1 cellular context compared by ENCODE assay signal in genomic region chr22:47102648-47103047, GRCh38.
TF ChIP-seq lines count a peak whose summit lies in the region.

No MANE protein-coding gene starts in this region.

TF ChIP-seq in HepG2, 621 proteins besides CTCF, POLR2A, EP300 and RAD21 (continued from another document and continues in another):
- no peak for TF ChIP-seq ZNF275 (CRISPR knock-in tag; IDR thresholded peaks at IDR 0.05; ENCODE audit: borderline replicate concordance)
- TF ChIP-seq, protein P1, sequence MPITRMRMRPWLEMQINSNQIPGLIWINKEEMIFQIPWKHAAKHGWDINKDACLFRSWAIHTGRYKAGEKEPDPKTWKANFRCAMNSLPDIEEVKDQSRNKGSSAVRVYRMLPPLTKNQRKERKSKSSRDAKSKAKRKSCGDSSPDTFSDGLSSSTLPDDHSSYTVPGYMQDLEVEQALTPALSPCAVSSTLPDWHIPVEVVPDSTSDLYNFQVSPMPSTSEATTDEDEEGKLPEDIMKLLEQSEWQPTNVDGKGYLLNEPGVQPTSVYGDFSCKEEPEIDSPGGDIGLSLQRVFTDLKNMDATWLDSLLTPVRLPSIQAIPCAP (CRISPR knock-in tag; IDR thresholded peaks at IDR 0.05; ENCODE audit: low read depth): no peak
- TF ChIP-seq SMAD9 (CRISPR knock-in tag; IDR thresholded peaks at IDR 0.05): no peak
- no peak for TF ChIP-seq THYN1 (CRISPR knock-in tag; IDR thresholded peaks at IDR 0.05; ENCODE audit: borderline replicate concordance, low read depth)
- TF ChIP-seq, protein P2, sequence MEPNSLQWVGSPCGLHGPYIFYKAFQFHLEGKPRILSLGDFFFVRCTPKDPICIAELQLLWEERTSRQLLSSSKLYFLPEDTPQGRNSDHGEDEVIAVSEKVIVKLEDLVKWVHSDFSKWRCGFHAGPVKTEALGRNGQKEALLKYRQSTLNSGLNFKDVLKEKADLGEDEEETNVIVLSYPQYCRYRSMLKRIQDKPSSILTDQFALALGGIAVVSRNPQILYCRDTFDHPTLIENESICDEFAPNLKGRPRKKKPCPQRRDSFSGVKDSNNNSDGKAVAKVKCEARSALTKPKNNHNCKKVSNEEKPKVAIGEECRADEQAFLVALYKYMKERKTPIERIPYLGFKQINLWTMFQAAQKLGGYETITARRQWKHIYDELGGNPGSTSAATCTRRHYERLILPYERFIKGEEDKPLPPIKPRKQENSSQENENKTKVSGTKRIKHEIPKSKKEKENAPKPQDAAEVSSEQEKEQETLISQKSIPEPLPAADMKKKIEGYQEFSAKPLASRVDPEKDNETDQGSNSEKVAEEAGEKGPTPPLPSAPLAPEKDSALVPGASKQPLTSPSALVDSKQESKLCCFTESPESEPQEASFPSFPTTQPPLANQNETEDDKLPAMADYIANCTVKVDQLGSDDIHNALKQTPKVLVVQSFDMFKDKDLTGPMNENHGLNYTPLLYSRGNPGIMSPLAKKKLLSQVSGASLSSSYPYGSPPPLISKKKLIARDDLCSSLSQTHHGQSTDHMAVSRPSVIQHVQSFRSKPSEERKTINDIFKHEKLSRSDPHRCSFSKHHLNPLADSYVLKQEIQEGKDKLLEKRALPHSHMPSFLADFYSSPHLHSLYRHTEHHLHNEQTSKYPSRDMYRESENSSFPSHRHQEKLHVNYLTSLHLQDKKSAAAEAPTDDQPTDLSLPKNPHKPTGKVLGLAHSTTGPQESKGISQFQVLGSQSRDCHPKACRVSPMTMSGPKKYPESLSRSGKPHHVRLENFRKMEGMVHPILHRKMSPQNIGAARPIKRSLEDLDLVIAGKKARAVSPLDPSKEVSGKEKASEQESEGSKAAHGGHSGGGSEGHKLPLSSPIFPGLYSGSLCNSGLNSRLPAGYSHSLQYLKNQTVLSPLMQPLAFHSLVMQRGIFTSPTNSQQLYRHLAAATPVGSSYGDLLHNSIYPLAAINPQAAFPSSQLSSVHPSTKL (CRISPR knock-in tag; IDR thresholded peaks at IDR 0.05): peak; percentile 41
- no peak for TF ChIP-seq ZNF432 (CRISPR knock-in tag; IDR thresholded peaks at IDR 0.05; ENCODE audit: borderline replicate concordance)
- TF ChIP-seq PBX2 (CRISPR knock-in tag; IDR thresholded peaks at IDR 0.05): no peak
- TF ChIP-seq NCOA5 (CRISPR knock-in tag; IDR thresholded peaks at IDR 0.05): no peak
- no peak for TF ChIP-seq ARHGAP35 (CRISPR knock-in tag; IDR thresholded peaks at IDR 0.05; ENCODE audit: borderline replicate concordance)
- TF ChIP-seq SNAPC4 (CRISPR knock-in tag; IDR thresholded peaks at IDR 0.05): peak; percentile 92; the same call in 1 of the 2 replicates
- no peak for TF ChIP-seq STAT6 (CRISPR knock-in tag; IDR thresholded peaks at IDR 0.05; ENCODE audit: borderline replicate concordance)
- 0 out of 4 replicates have a peak, but pooled peaks of 1 of the 2 experiments have one; percentile 21 for TF ChIP-seq NR2F1 (CRISPR knock-in tag; IDR thresholded peaks at IDR 0.05)
- no peak for TF ChIP-seq RBFOX2 (IDR thresholded peaks at IDR 0.05; ENCODE audit: low read depth, low read length)
- TF ChIP-seq KDM5B (CRISPR knock-in tag; IDR thresholded peaks at IDR 0.05; ENCODE audit: borderline replicate concordance): no peak
- TF ChIP-seq BCL6 (CRISPR knock-in tag; IDR thresholded peaks at IDR 0.05): 0 out of 2 replicates have a peak, but pooled peaks have one; percentile 21
- TF ChIP-seq DR1 (CRISPR knock-in tag; IDR thresholded peaks at IDR 0.05): no peak
- TF ChIP-seq ELF1 (CRISPR knock-in tag; IDR thresholded peaks at IDR 0.05): no peak
- no peak for TF ChIP-seq ZNF770 (CRISPR knock-in tag; IDR thresholded peaks at IDR 0.05)
- TF ChIP-seq MBNL3 (CRISPR knock-in tag; conservative IDR thresholded peaks at IDR 0.05): no peak
- no peak for TF ChIP-seq HDAC1 (CRISPR knock-in tag; IDR thresholded peaks at IDR 0.05)
- TF ChIP-seq, protein P3, sequence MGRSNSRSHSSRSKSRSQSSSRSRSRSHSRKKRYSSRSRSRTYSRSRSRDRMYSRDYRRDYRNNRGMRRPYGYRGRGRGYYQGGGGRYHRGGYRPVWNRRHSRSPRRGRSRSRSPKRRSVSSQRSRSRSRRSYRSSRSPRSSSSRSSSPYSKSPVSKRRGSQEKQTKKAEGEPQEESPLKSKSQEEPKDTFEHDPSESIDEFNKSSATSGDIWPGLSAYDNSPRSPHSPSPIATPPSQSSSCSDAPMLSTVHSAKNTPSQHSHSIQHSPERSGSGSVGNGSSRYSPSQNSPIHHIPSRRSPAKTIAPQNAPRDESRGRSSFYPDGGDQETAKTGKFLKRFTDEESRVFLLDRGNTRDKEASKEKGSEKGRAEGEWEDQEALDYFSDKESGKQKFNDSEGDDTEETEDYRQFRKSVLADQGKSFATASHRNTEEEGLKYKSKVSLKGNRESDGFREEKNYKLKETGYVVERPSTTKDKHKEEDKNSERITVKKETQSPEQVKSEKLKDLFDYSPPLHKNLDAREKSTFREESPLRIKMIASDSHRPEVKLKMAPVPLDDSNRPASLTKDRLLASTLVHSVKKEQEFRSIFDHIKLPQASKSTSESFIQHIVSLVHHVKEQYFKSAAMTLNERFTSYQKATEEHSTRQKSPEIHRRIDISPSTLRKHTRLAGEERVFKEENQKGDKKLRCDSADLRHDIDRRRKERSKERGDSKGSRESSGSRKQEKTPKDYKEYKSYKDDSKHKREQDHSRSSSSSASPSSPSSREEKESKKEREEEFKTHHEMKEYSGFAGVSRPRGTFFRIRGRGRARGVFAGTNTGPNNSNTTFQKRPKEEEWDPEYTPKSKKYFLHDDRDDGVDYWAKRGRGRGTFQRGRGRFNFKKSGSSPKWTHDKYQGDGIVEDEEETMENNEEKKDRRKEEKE (IDR thresholded peaks at IDR 0.05): no peak
- TF ChIP-seq SP4 (CRISPR knock-in tag; IDR thresholded peaks at IDR 0.05): no peak
- no peak for TF ChIP-seq UBTF (CRISPR knock-in tag; IDR thresholded peaks at IDR 0.05)
- TF ChIP-seq, protein P4, sequence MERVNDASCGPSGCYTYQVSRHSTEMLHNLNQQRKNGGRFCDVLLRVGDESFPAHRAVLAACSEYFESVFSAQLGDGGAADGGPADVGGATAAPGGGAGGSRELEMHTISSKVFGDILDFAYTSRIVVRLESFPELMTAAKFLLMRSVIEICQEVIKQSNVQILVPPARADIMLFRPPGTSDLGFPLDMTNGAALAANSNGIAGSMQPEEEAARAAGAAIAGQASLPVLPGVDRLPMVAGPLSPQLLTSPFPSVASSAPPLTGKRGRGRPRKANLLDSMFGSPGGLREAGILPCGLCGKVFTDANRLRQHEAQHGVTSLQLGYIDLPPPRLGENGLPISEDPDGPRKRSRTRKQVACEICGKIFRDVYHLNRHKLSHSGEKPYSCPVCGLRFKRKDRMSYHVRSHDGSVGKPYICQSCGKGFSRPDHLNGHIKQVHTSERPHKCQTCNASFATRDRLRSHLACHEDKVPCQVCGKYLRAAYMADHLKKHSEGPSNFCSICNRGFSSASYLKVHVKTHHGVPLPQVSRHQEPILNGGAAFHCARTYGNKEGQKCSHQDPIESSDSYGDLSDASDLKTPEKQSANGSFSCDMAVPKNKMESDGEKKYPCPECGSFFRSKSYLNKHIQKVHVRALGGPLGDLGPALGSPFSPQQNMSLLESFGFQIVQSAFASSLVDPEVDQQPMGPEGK (CRISPR knock-in tag; IDR thresholded peaks at IDR 0.05): no peak
- TF ChIP-seq ZNF777 (CRISPR knock-in tag; IDR thresholded peaks at IDR 0.05): no peak
- TF ChIP-seq GATAD2A (CRISPR knock-in tag; IDR thresholded peaks at IDR 0.05): 0 out of 2 replicates have a peak, but pooled peaks have one; percentile 25
- peak; percentile 58 for TF ChIP-seq HNF4A (CRISPR knock-in tag; IDR thresholded peaks at IDR 0.05)
- TF ChIP-seq ZSCAN21 (CRISPR knock-in tag; IDR thresholded peaks at IDR 0.05; ENCODE audit: borderline replicate concordance): no peak
